ENCODE assay signal across 8 cellular contexts in genomic region chr19:7943444-7944176, GRCh38. TPM values are rescaled to one million over a fixed set of nuclear protein-coding genes. Genes with fewer than 3 reads are reported as not detected.
DNase-seq lines count a peak whose midpoint lies in the region; ATAC-seq lines count a peak whose summit lies in the region.

TSS of gene TIMM44 (minus strand) at chr19:7943666. CDS start at chr19:7943651, 15 bp downstream.

- peak within 1 kb of the TSS; percentile 91 for H3K27ac ChIP-seq in temporal lobe (ENCODE audit: low read depth, low read length)

- peak; percentile 94 for ATAC-seq in HG02610 (IDR thresholded peaks at IDR 0.05; ENCODE audit: unreplicated experiment)
- peak; percentile 97 to 98 for ATAC-seq in activated naive CD4-positive, alpha-beta T cell treated with anti-CD3 and anti-CD28 coated beads, Interleukin-2, amount 50 U/mL, for 72 hours

- H3K9me3 Mint-ChIP-seq in activated naive CD4-positive, alpha-beta T cell treated with anti-CD3 and anti-CD28 coated beads, Interleukin-2, amount 50 U/mL, for 72 hours, result no peaks in the 10 kb centered on the region

- peak within 1 kb of the TSS; percentile 95 for H3K4me3 ChIP-seq in GM08714 (ENCODE audit: low read length)

- DNase-seq in NCI-H1092 treated with DMSO at 0.1 percent for 48 hours (lab: John Stamatoyannopoulos, UW) (peak; percentile 99), SKM-1 (lab: John Stamatoyannopoulos, UW; ENCODE audit: unreplicated experiment) (peak; percentile 99), glomerular endothelial cell (ENCODE audit: extremely low read depth, low read depth, low spot score) (peak; percentile 94), occipital lobe (lab: John Stamatoyannopoulos, UW) (peak; percentile 99)
- DNase-seq in activated naive CD4-positive, alpha-beta T cell treated with anti-CD3 and anti-CD28 coated beads, Interleukin-2, amount 50 U/mL, for 72 hours (ENCODE audit: low spot score in 2 of 2), result peak; percentile 97 to 99

- peaks cover 10 to 20% of the 10 kb centered on the region in 2 donors for H3K36me3 Mint-ChIP-seq in activated naive CD4-positive, alpha-beta T cell treated with anti-CD3 and anti-CD28 coated beads, Interleukin-2, amount 50 U/mL, for 72 hours

- peak within 1 kb of the TSS; percentile 97 to 98 for H3K27ac Mint-ChIP-seq in activated naive CD4-positive, alpha-beta T cell treated with anti-CD3 and anti-CD28 coated beads, Interleukin-2, amount 50 U/mL, for 72 hours

RNA-seq across cellular contexts. Expression of gene TIMM44, which starts in this region (rescaled TPM):
- 10 to 100 TPM; 66.0 to 99.3 TPM for total RNA-seq in activated naive CD4-positive, alpha-beta T cell treated with anti-CD3 and anti-CD28 coated beads, Interleukin-2, amount 50 U/mL, for 72 hours
- total RNA-seq in glomerular endothelial cell (58.4 and 63.6 TPM in 2 replicates), occipital lobe (20.9 TPM), temporal lobe (27.0 TPM)

Comparison
In these comparisons a context has a peak if more than half of its experiments do, and no peak if none do; other contexts are left out.
1. Peak in every context shown above with its lines: DNase-seq, ATAC-seq, H3K4me3 ChIP-seq and H3K27ac ChIP-seq.